ENCODE assay signal across 8 cellular contexts in genomic region chr2:191501390-191502168, GRCh38.
DNase-seq lines count a peak whose midpoint lies in the region; ATAC-seq and TF ChIP-seq lines count a peak whose summit lies in the region.

No MANE protein-coding gene starts in this region.

- no peaks in the 10 kb centered on the region for H3K36me3 Mint-ChIP-seq in natural killer cell

- H3K4me3 ChIP-seq in fibroblast of the aortic adventitia (ENCODE audit: low read depth, low read length), result no peak overlapping the region

- H3K4me1 Mint-ChIP-seq in natural killer cell, result no peaks in the 10 kb centered on the region

- ATAC-seq in GM18870 (IDR thresholded peaks at IDR 0.05; ENCODE audit: unreplicated experiment), result no peak
- no peak for ATAC-seq in natural killer cell

- peaks cover 11 to 14% of the 10 kb centered on the region in 2 donors for H3K27me3 Mint-ChIP-seq in natural killer cell (ENCODE audit: low read depth in 2 of 2)

- DNase-seq in EH (ENCODE audit: low read depth), result peak; percentile 71
- DNase-seq in OCI-M1 (lab: John Stamatoyannopoulos, UW), result peak; percentile 48
- DNase-seq in fibroblast of the aortic adventitia (ENCODE audit: low read depth), result peak; percentile 84
- DNase-seq in retina, result peak; percentile 46
- DNase-seq in GOT3 (lab: John Stamatoyannopoulos, UW), result no peak
- no peak for DNase-seq in NCI-H774 (lab: John Stamatoyannopoulos, UW)
- no peak for DNase-seq in natural killer cell

- intact Hi-C loops in natural killer cell (cut with micrococcal nuclease), result no loop called here

- no peaks in the 10 kb centered on the region for H3K9me3 Mint-ChIP-seq in natural killer cell

- TF ChIP-seq CTCF in fibroblast of the aortic adventitia (IDR thresholded peaks at IDR 0.05; ENCODE audit: insufficient read depth, low read length) (peak; percentile 73), natural killer cell (IDR thresholded peaks at IDR 0.05) (no peak)

- H3K27ac Mint-ChIP-seq in natural killer cell, result no peak overlapping the region

- no peak overlapping the region for H3K4me3 Mint-ChIP-seq in natural killer cell

Comparison
In these comparisons a context has a peak if more than half of its experiments do, and no peak if none do; other contexts are left out.
1. DNase-seq: peak in EH (single experiment), OCI-M1 (single experiment), fibroblast of the aortic adventitia (single experiment) and retina (single experiment); none in GOT3 (single experiment), NCI-H774 (single experiment) and natural killer cell (single experiment).